26 cellular contexts compared by ENCODE assay signal in genomic region chr4:140816806-140817205, GRCh38.
DNase-seq lines count a peak whose midpoint lies in the region; TF ChIP-seq lines count a peak whose summit lies in the region.
"Had no signal": no experiment of that assay in that cellular context is flagged by ENCODE, and none has a peak within 500 bp of the region (broad histone marks: within the 10 kb centered on the region; RNA-seq: fewer than 3 reads in every experiment).

No MANE protein-coding gene starts in this region.

- H3K23ac ChIP-seq in mesendoderm (ENCODE audit: low read length): no peak overlapping the region

- H3K36me3 ChIP-seq in mesendoderm (ENCODE audit: control insufficient read depth, insufficient read depth, low read length) (no peaks in the 10 kb centered on the region), tibial artery (no peaks in the 10 kb centered on the region), spleen (no peaks in the 10 kb centered on the region)
- H3K36me3 ChIP-seq: BE2C had no signal

- no peaks in the 10 kb centered on the region for H3K79me1 ChIP-seq in mesendoderm (ENCODE audit: low read length)

- H2BK5ac ChIP-seq in mesendoderm (ENCODE audit: low read length): no peak overlapping the region

- H2BK120ac ChIP-seq in mesendoderm (ENCODE audit: low read depth, low read length): no peak overlapping the region

- no peak overlapping the region for H3K27ac ChIP-seq in mesendoderm (ENCODE audit: low read depth, low read length)
- H3K27ac ChIP-seq in tibial artery: no peak overlapping the region
- no peak overlapping the region for H3K27ac ChIP-seq in spleen
- H3K27ac ChIP-seq: 22Rv1, HL-60, KMS-11 had no signal

- no peak overlapping the region for H3K18ac ChIP-seq in mesendoderm (ENCODE audit: low read length)

- peaks cover 3% of the 10 kb centered on the region for H3K4me1 ChIP-seq in mesendoderm (ENCODE audit: control insufficient read depth, low read depth, low read length)
- H3K4me1 ChIP-seq in tibial artery: no peaks in the 10 kb centered on the region
- no peaks in the 10 kb centered on the region for H3K4me1 ChIP-seq in spleen

- WGBS in mesendoderm (ENCODE audit: extremely low coverage, insufficient coverage, low lambda C conversion rate): no CpG with 5 or more reads among the region's 4 CpGs
- WGBS in spleen, 5 donors: 72 to 88% (median 85%) methylated on average over 4 of the region's 4 CpGs

- no peak for TF ChIP-seq POLR2A in spleen (IDR thresholded peaks at IDR 0.05)

- intact Hi-C loops in tibial artery (cut with DNase I; ENCODE audit: low total_unique reads): no loop called here
- intact Hi-C loops in spleen (cut with DNase I; ENCODE audit: low total_unique reads): no loop called here

- H4K5ac ChIP-seq in mesendoderm (ENCODE audit: low read length): no peak overlapping the region

- H2BK15ac ChIP-seq in mesendoderm (replicated peaks; ENCODE audit: low read depth): no peak overlapping the region

- H3K9me3 ChIP-seq in tibial artery (no peaks in the 10 kb centered on the region), spleen (peaks cover 0 to 4% (median 0%) of the 10 kb centered on the region in 8 donors)
- H3K9me3 ChIP-seq: BE2C had no signal

- H2AK5ac ChIP-seq in mesendoderm (ENCODE audit: low read length): no peak overlapping the region

- H3K4ac ChIP-seq in mesendoderm (ENCODE audit: low read depth, low read length): no peak overlapping the region

- no peaks in the 10 kb centered on the region for H3K79me2 ChIP-seq in mesendoderm (ENCODE audit: control insufficient read depth, insufficient read depth, low read length)

- no peak overlapping the region for H4K8ac ChIP-seq in mesendoderm (ENCODE audit: low read depth, low read length)

- H3K56ac ChIP-seq in mesendoderm (ENCODE audit: low read length): peak overlapping the region; percentile 11

- H3K9ac ChIP-seq in mesendoderm (ENCODE audit: low read length): no peak overlapping the region
- H3K9ac ChIP-seq: KMS-11 had no signal

- no peaks in the 10 kb centered on the region for H3K27me3 ChIP-seq in mesendoderm (ENCODE audit: insufficient read depth, low read length, poor library complexity)
- no peaks in the 10 kb centered on the region for H3K27me3 ChIP-seq in tibial artery
- no peaks in the 10 kb centered on the region for H3K27me3 ChIP-seq in spleen (replicated peaks in 1 of 7)
- H3K27me3 ChIP-seq: BE2C had no signal

- no peak for TF ChIP-seq CTCF in tibial artery (IDR thresholded peaks at IDR 0.05)
- TF ChIP-seq CTCF in spleen (IDR thresholded peaks at IDR 0.05 in 8 of 11, conservative IDR thresholded peaks at IDR 0.05 in 3 of 11): no peak

- DNase-seq in NCI-H146 (lab: John Stamatoyannopoulos, UW) (peak; percentile 42), NCI-H146 treated with DMSO at 0.1 percent for 48 hours (lab: John Stamatoyannopoulos, UW; ENCODE audit: unreplicated experiment) (no peak), NCI-H748 (lab: John Stamatoyannopoulos, UW; ENCODE audit: unreplicated experiment) (peak; percentile 19), cerebellar cortex (ENCODE audit: low spot score) (peak; percentile 10), mesendoderm (peak; percentile 32), GM19238 (ENCODE audit: insufficient read length, low spot score) (no peak), tibial artery (no peak), spleen (no peak)
- DNase-seq: ACHN; BE2C; Calu3; CD8-positive, alpha-beta memory T cell; DMS79 treated with DMSO at 0.1 percent for 48 hours; H7; MM.1S; NCI-H1048; NCI-H187; NCI-H2081 treated with DMSO at 0.1 percent for 48 hours; NCI-H2171; NCI-H226; NCI-H510A; NCI-H774; SIG-M5 had no signal

- H3K4me3 ChIP-seq in mesendoderm (ENCODE audit: low read length): no peak overlapping the region
- no peak overlapping the region for H3K4me3 ChIP-seq in tibial artery
- no peak overlapping the region for H3K4me3 ChIP-seq in spleen

- no peak overlapping the region for H3K4me2 ChIP-seq in mesendoderm (ENCODE audit: low read length)
- H3K4me2 ChIP-seq: KMS-11 had no signal

Comparison
In these comparisons a context has a peak if more than half of its experiments do, and no peak if none do; other contexts are left out.
1. DNase-seq: peak in NCI-H146 (single experiment), NCI-H748 (single experiment), cerebellar cortex (single experiment) and mesendoderm (single experiment); none in NCI-H146 treated with DMSO at 0.1 percent for 48 hours (single experiment), GM19238 (single experiment), tibial artery (0 of 2) and spleen (single experiment).